In the genomic region with DNA sequence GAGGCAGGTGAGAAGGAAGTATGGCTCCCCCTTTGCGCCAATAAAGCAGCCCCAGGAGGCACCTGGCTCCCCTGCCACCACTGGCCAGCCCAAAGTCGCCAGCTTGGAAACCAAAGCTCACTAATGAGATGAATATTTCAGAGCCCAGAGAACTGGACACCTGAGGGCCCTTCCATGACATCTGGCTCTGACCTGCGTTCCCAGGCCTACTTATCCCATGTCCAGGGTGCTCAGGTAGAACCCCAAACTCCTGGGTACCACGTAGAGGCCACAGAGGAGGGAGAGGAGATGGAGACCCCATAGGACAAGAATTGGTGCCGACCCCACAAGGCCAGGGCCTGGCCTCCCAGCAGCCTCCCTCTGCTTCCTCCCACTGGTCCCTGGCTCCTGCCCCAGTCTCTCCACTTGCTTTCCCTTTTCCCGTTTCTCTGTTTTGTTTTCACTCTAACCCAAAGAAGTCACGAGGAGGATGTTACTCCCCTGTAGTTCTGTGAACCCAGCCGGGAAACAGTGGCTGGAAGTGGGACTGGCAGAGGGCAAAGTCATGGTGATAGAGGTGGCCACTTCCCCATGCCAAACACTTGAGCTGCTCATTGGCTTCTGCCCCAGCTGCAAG, we compare ENCODE assay signal across 8 cellular contexts. TPM values are rescaled to one million over a fixed set of nuclear protein-coding genes. Genes with fewer than 3 reads are reported as not detected.
A peak's percentile ranks its signal among the peaks of the same experiment; 100 is the strongest.
DNase-seq lines count a peak whose midpoint lies in the region; ATAC-seq and TF ChIP-seq lines count a peak whose summit lies in the region.

No MANE protein-coding gene starts in this region.

- H3K4me3 ChIP-seq in PC-9: peak overlapping the region; percentile 89
- peak overlapping the region; percentile 53 for H3K4me3 ChIP-seq in naive thymus-derived CD4-positive, alpha-beta T cell (ENCODE audit: low read length)

- no peaks in the 10 kb centered on the region for H3K9me2 ChIP-seq in PC-9 (ENCODE audit: insufficient read depth)

- BruUV-seq in Calu3 (replicated peaks; lab: Mats Ljungman, UMichigan): no TSS peak
- no TSS peak for BruUV-seq in PC-9 (replicated peaks; lab: Mats Ljungman, UMichigan)

- peak overlapping the region; percentile 99 for H3K4me2 ChIP-seq in PC-9

- peaks cover 77% of the 10 kb centered on the region for H3K36me3 Mint-ChIP-seq in Calu3 (ENCODE audit: insufficient read depth, unreplicated experiment)
- H3K36me3 Mint-ChIP-seq in endothelial cell (ENCODE audit: low read depth, unreplicated experiment): peaks cover 10% of the 10 kb centered on the region
- peaks cover 0 to 14% (median 0%) of the 10 kb centered on the region in 5 donors for H3K36me3 Mint-ChIP-seq in naive thymus-derived CD4-positive, alpha-beta T cell

- H2AFZ ChIP-seq in PC-9: peak overlapping the region; percentile 65; the same call in 1 of the 2 replicates

- POLR2A ChIA-PET in PC-9 (lab: Charles Lee; ENCODE audit: unreplicated experiment): interaction anchor here (0.6 to 0.7 kb wide), 2 partner anchors 32 to 995 kb away, joined by 3 to 4 read pairs; no protein-coding TSS in a partner anchor
- POLR2A ChIA-PET in naive thymus-derived CD4-positive, alpha-beta T cell (lab: Charles Lee): interaction anchor here (0.6 to 4.5 kb wide), 16 partner anchors 10 to 962 kb away, joined by 3 to 45 read pairs (median 4); a partner anchor contains a TSS

- H3K36me3 ChIP-seq in PC-9 (ENCODE audit: low read depth): no peaks in the 10 kb centered on the region
- H3K36me3 ChIP-seq in naive thymus-derived CD4-positive, alpha-beta T cell (ENCODE audit: control insufficient read depth in 2 of 3, insufficient read depth in 3 of 3, low read length in 3 of 3): peaks cover 0 to 4% (median 0%) of the 10 kb centered on the region in 3 experiments

- ATAC-seq in naive thymus-derived CD4-positive, alpha-beta T cell: no peak
- no peak for ATAC-seq in HG03469 (IDR thresholded peaks at IDR 0.05; ENCODE audit: unreplicated experiment)

- H3K9me3 ChIP-seq in PC-9 (ENCODE audit: insufficient read depth, low read depth): no peaks in the 10 kb centered on the region
- no peaks in the 10 kb centered on the region for H3K9me3 ChIP-seq in naive thymus-derived CD4-positive, alpha-beta T cell (ENCODE audit: control insufficient read depth in 2 of 3, low read length in 3 of 3)

- H3K27ac ChIP-seq in PC-9: peak overlapping the region; percentile 96
- H3K27ac ChIP-seq in naive thymus-derived CD4-positive, alpha-beta T cell (ENCODE audit: low read depth, low read length): peak overlapping the region; percentile 93

- H3K27me3 ChIP-seq in PC-9 (ENCODE audit: insufficient read depth, low read depth): no peaks in the 10 kb centered on the region
- H3K27me3 ChIP-seq in naive thymus-derived CD4-positive, alpha-beta T cell (ENCODE audit: control insufficient read depth in 2 of 2, insufficient read depth in 2 of 2, low read length in 2 of 2): no peaks in the 10 kb centered on the region

- H3K4me3 Mint-ChIP-seq in Calu3 (ENCODE audit: low read depth, unreplicated experiment) (peak overlapping the region; percentile 71), endothelial cell (ENCODE audit: unreplicated experiment) (peak overlapping the region; percentile 87)
- H3K4me3 Mint-ChIP-seq in naive thymus-derived CD4-positive, alpha-beta T cell: peak overlapping the region; percentile 82 to 96 (median 92)

- peak overlapping the region; percentile 74 for H3K27ac Mint-ChIP-seq in Calu3 (ENCODE audit: unreplicated experiment)
- no peak overlapping the region for H3K27ac Mint-ChIP-seq in endothelial cell (ENCODE audit: unreplicated experiment)
- peak overlapping the region; percentile 88 to 99 (median 98) for H3K27ac Mint-ChIP-seq in naive thymus-derived CD4-positive, alpha-beta T cell

- TF ChIP-seq CTCF in Calu3 (IDR thresholded peaks at IDR 0.05; ENCODE audit: unreplicated experiment) (no peak), PC-9 (conservative IDR thresholded peaks at IDR 0.05) (no peak), endothelial cell (IDR thresholded peaks at IDR 0.05; ENCODE audit: unreplicated experiment) (no peak)

- no peaks in the 10 kb centered on the region for H3K9me3 Mint-ChIP-seq in Calu3 (ENCODE audit: low read depth, unreplicated experiment)
- no peaks in the 10 kb centered on the region for H3K9me3 Mint-ChIP-seq in endothelial cell (ENCODE audit: unreplicated experiment)
- no peaks in the 10 kb centered on the region for H3K9me3 Mint-ChIP-seq in naive thymus-derived CD4-positive, alpha-beta T cell

- no peaks in the 10 kb centered on the region for H3K27me3 Mint-ChIP-seq in Calu3 (ENCODE audit: unreplicated experiment)
- peaks cover 9% of the 10 kb centered on the region for H3K27me3 Mint-ChIP-seq in endothelial cell (ENCODE audit: unreplicated experiment)
- H3K27me3 Mint-ChIP-seq in naive thymus-derived CD4-positive, alpha-beta T cell: peaks cover 0 to 2% (median 0%) of the 10 kb centered on the region in 5 donors

- H3F3A ChIP-seq in PC-9 (ENCODE audit: insufficient read depth, low read depth): peaks cover 62% of the 10 kb centered on the region

- H4K20me1 ChIP-seq in PC-9 (ENCODE audit: insufficient read depth): peaks cover 3% of the 10 kb centered on the region; the same call in 1 of the 2 replicates

- intact Hi-C loops in Calu3 (cut with micrococcal nuclease; ENCODE audit: unreplicated experiment) (loop anchor here (2.0 kb wide), 1 partner anchor 19 kb away; no protein-coding TSS in a partner anchor), PC-9 (cut with micrococcal nuclease; ENCODE audit: unreplicated experiment) (loop anchor here (1.0 to 5.0 kb wide), 2 partner anchors 19 to 276 kb away; a partner anchor contains a TSS)
- intact Hi-C loops in naive thymus-derived CD4-positive, alpha-beta T cell (cut with micrococcal nuclease): loop anchor here (1.0 to 5.0 kb wide), 2 partner anchors 419 to 421 kb away; a partner anchor contains a TSS

- H3K4me1 Mint-ChIP-seq in Calu3 (ENCODE audit: low read depth, unreplicated experiment) (peaks cover 81% of the 10 kb centered on the region), endothelial cell (ENCODE audit: unreplicated experiment) (peaks cover 49% of the 10 kb centered on the region)
- H3K4me1 Mint-ChIP-seq in naive thymus-derived CD4-positive, alpha-beta T cell: peaks cover 38 to 70% (median 62%) of the 10 kb centered on the region in 7 donors

- H3K4me1 ChIP-seq in PC-9 (replicated peaks; ENCODE audit: insufficient read depth): peaks cover 86% of the 10 kb centered on the region
- H3K4me1 ChIP-seq in naive thymus-derived CD4-positive, alpha-beta T cell (ENCODE audit: control insufficient read depth in 2 of 2, insufficient read depth in 2 of 2, low read length in 2 of 2): peaks cover 48 to 51% of the 10 kb centered on the region in 2 donors

- DNase-seq in Calu3 (no peak), PC-9 (no peak), endothelial cell (ENCODE audit: low spot score) (no peak), NCI-H748 treated with DMSO at 0.1 percent for 48 hours (lab: John Stamatoyannopoulos, UW) (no peak), midbrain (lab: John Stamatoyannopoulos, UW) (no peak), NCI-H1105 (lab: John Stamatoyannopoulos, UW) (no peak)
- no peak for DNase-seq in naive thymus-derived CD4-positive, alpha-beta T cell

- CTCF ChIA-PET in Calu3 (lab: Charles Lee): interaction anchor here (1.1 to 2.0 kb wide), 7 partner anchors 9 to 105 kb away, joined by 3 to 15 read pairs (median 7); a partner anchor contains a TSS
- CTCF ChIA-PET in PC-9 (lab: Charles Lee): interaction anchor here (0.8 to 4.5 kb wide), 3 partner anchors 9 to 105 kb away, joined by 3 to 26 read pairs (median 3); no protein-coding TSS in a partner anchor
- CTCF ChIA-PET in naive thymus-derived CD4-positive, alpha-beta T cell (lab: Charles Lee): interaction anchor here (0.7 to 12.4 kb wide), 9 partner anchors 10 to 205 kb away, joined by 3 to 188 read pairs (median 4); a partner anchor contains a TSS

- H3K79me2 ChIP-seq in PC-9 (ENCODE audit: low read depth): peaks cover 52% of the 10 kb centered on the region

RNA-seq across cellular contexts. Expression of a gene that starts 0.9 kb away (rescaled TPM):
- 229 and 289 TPM in 2 replicates for total RNA-seq in Calu3 (2022)
- total RNA-seq in PC-9 (2021): 172 and 187 TPM in 2 replicates
- total RNA-seq in endothelial cell (ENCODE audit: unreplicated experiment): 78.5 TPM
- total RNA-seq in naive thymus-derived CD4-positive, alpha-beta T cell: 100 to 1,000 TPM in 2 of 5 experiments, 10 to 100 TPM in 3; 51.7 to 112 (median 83.8) TPM
- 100 to 1,000 TPM in 1 of 2 donors, 10 to 100 TPM in 1; 92.4 to 115 TPM for polyA plus RNA-seq in naive thymus-derived CD4-positive, alpha-beta T cell

RNA-seq across cellular contexts. Expression of a gene that starts 21.1 kb away (rescaled TPM):
- 46.8 and 54.0 TPM in 2 replicates for total RNA-seq in Calu3 (2022)
- 94.7 and 102 TPM in 2 replicates for total RNA-seq in PC-9 (2021)
- 31.7 TPM for total RNA-seq in endothelial cell (ENCODE audit: unreplicated experiment)
- 10 to 100 TPM; 18.5 to 38.4 (median 25.2) TPM for total RNA-seq in naive thymus-derived CD4-positive, alpha-beta T cell
- 100 to 1,000 TPM in 1 of 2 donors, 10 to 100 TPM in 1; 92.2 to 108 TPM for polyA plus RNA-seq in naive thymus-derived CD4-positive, alpha-beta T cell

RNA-seq across cellular contexts. Expression of a gene that starts 21.5 kb away (rescaled TPM):
- 102 and 117 TPM in 2 replicates for total RNA-seq in Calu3 (2022)
- total RNA-seq in PC-9 (2021): 126 and 165 TPM in 2 replicates
- total RNA-seq in endothelial cell (ENCODE audit: unreplicated experiment): 67.6 TPM
- total RNA-seq in naive thymus-derived CD4-positive, alpha-beta T cell: 10 to 100 TPM; 54.1 to 67.0 (median 61.2) TPM
- polyA plus RNA-seq in naive thymus-derived CD4-positive, alpha-beta T cell: 100 to 1,000 TPM in 1 of 2 donors, 10 to 100 TPM in 1; 98.6 to 108 TPM

RNA-seq across cellular contexts. Expression of a gene that starts 30.6 kb away (rescaled TPM):
- total RNA-seq in Calu3 (2022) (1.1 and 1.5 TPM in 2 replicates), PC-9 (2021) (0.20 and 0.22 TPM in 2 replicates), endothelial cell (ENCODE audit: unreplicated experiment) (0.77 TPM)
- 10 to 100 TPM in 1 of 5 experiments, 1 to 10 TPM in 3, under 1 TPM in 1; 0.80 to 12.9 (median 1.9) TPM for total RNA-seq in naive thymus-derived CD4-positive, alpha-beta T cell
- under 1 TPM; 0.15 to 0.27 TPM for polyA plus RNA-seq in naive thymus-derived CD4-positive, alpha-beta T cell
